ENCODE assay signal across 27 cellular contexts in genomic region chr2:63975437-63976124, GRCh38. TPM values are rescaled to one million over a fixed set of nuclear protein-coding genes. Genes with fewer than 3 reads are reported as not detected.
DNase-seq lines count a peak whose midpoint lies in the region; ATAC-seq and TF ChIP-seq lines count a peak whose summit lies in the region.
"Had no signal": no experiment of that assay in that cellular context is flagged by ENCODE, and none has a peak within 500 bp of the region (broad histone marks: within the 10 kb centered on the region; RNA-seq: fewer than 3 reads in every experiment).

No MANE protein-coding gene starts in this region.

- no peaks in the 10 kb centered on the region for H3K9me3 Mint-ChIP-seq in activated T-cell treated with anti-CD3 and anti-CD28 coated beads, Interleukin-2, amount 50 U/mL, for 24 hours
- no peaks in the 10 kb centered on the region for H3K9me3 Mint-ChIP-seq in neural progenitor cell
- H3K9me3 Mint-ChIP-seq: IgD-negative memory B cell, WTC11 had no signal

- no peaks in the 10 kb centered on the region for H3K27me3 Mint-ChIP-seq in activated T-cell treated with anti-CD3 and anti-CD28 coated beads, Interleukin-2, amount 50 U/mL, for 24 hours
- no peaks in the 10 kb centered on the region for H3K27me3 Mint-ChIP-seq in neural progenitor cell (ENCODE audit: insufficient read depth, low read depth)
- H3K27me3 Mint-ChIP-seq: IgD-negative memory B cell had no signal

- no peak for DNase-seq in activated T-cell treated with anti-CD3 and anti-CD28 coated beads, Interleukin-2, amount 50 U/mL, for 24 hours
- DNase-seq in activated T-cell treated with anti-CD3 and anti-CD28 coated beads for 4 hours, result no peak
- DNase-seq in epithelial cell of prostate (ENCODE audit: low read depth, low spot score), result peak; percentile 14
- peak; percentile 3 to 27 for DNase-seq in stimulated activated CD4-positive, alpha-beta T cell treated with anti-CD3 and anti-CD28 coated beads, Interleukin-4, amount 100 ng/mL, for 48 hours (ENCODE audit: low read depth in 2 of 2)
- no peak for DNase-seq in AG08395 (ENCODE audit: low spot score)
- no peak for DNase-seq in neural progenitor cell (ENCODE audit: low spot score)
- DNase-seq: central memory CD4-positive, alpha-beta T cell; DMS53; endodermal cell; GF-D8; left lung; MG63; NCI-H1105 treated with DMSO at 0.1 percent for 48 hours; NCI-H1930; NCI-H69; SHP77; T1000 had no signal

- peak overlapping the region; percentile 65 for H3K27ac Mint-ChIP-seq in activated T-cell treated with anti-CD3 and anti-CD28 coated beads, Interleukin-2, amount 50 U/mL, for 24 hours
- no peak overlapping the region for H3K27ac Mint-ChIP-seq in neural progenitor cell
- H3K27ac Mint-ChIP-seq: activated naive CD4-positive, alpha-beta T cell treated with anti-CD3 and anti-CD28 coated beads, Interleukin-2, amount 50 U/mL, for 72 hours; endodermal cell; IgD-negative memory B cell; WTC11 had no signal

- no peaks in the 10 kb centered on the region for H3K9me3 ChIP-seq in neural progenitor cell (ENCODE audit: low read depth)
- H3K9me3 ChIP-seq: BLaER1, left lung, MG63, neutrophil, prostate gland had no signal

- H3K79me2 ChIP-seq in KMS-11 (ENCODE audit: insufficient read depth, low read depth) (no peaks in the 10 kb centered on the region), neural progenitor cell (ENCODE audit: low read depth) (no peaks in the 10 kb centered on the region)

- H3K36me3 ChIP-seq in KMS-11 (ENCODE audit: insufficient read depth) (no peaks in the 10 kb centered on the region; the same call in 1 of the 2 replicates), neural progenitor cell (peaks cover 5% of the 10 kb centered on the region)

- H3K4me2 ChIP-seq in KMS-11 (peak overlapping the region; percentile 6; the same call in 1 of the 2 replicates), neural progenitor cell (no peak overlapping the region)
- H3K4me2 ChIP-seq: BLaER1 had no signal

- no peak overlapping the region for H3K4me3 Mint-ChIP-seq in activated T-cell treated with anti-CD3 and anti-CD28 coated beads, Interleukin-2, amount 50 U/mL, for 24 hours
- H3K4me3 Mint-ChIP-seq in neural progenitor cell, result no peak overlapping the region
- H3K4me3 Mint-ChIP-seq: endodermal cell, IgD-negative memory B cell, WTC11 had no signal

- H3K27ac ChIP-seq in KMS-11 (no peak overlapping the region), epithelial cell of prostate (peak overlapping the region; percentile 9), neural progenitor cell (no peak overlapping the region)
- H3K27ac ChIP-seq: BLaER1, left lung, neutrophil, prostate gland had no signal

- H3K27me3 ChIP-seq in KMS-11 (ENCODE audit: insufficient read depth, low read depth) (no peaks in the 10 kb centered on the region), neural progenitor cell (no peaks in the 10 kb centered on the region)
- H3K27me3 ChIP-seq: BLaER1, left lung, MG63, neutrophil had no signal

- H4K20me1 ChIP-seq in KMS-11 (ENCODE audit: insufficient read depth) (no peaks in the 10 kb centered on the region), neural progenitor cell (ENCODE audit: low read depth) (no peaks in the 10 kb centered on the region)
- H4K20me1 ChIP-seq: BLaER1 had no signal

- peaks cover 48% of the 10 kb centered on the region for H3K4me1 ChIP-seq in KMS-11 (ENCODE audit: low read depth, poor library complexity, severe bottlenecking)
- no peaks in the 10 kb centered on the region for H3K4me1 ChIP-seq in neural progenitor cell
- H3K4me1 ChIP-seq: BLaER1, left lung, prostate gland had no signal

- peaks cover 56% of the 10 kb centered on the region for H3K36me3 Mint-ChIP-seq in activated T-cell treated with anti-CD3 and anti-CD28 coated beads, Interleukin-2, amount 50 U/mL, for 24 hours (ENCODE audit: low read depth)
- H3K36me3 Mint-ChIP-seq in neural progenitor cell, result peaks cover 30% of the 10 kb centered on the region

- H3F3A ChIP-seq in neural progenitor cell (ENCODE audit: low read depth), result no peaks in the 10 kb centered on the region

- H2AFZ ChIP-seq in KMS-11 (ENCODE audit: low read depth), result no peak overlapping the region
- H2AFZ ChIP-seq in neural progenitor cell (replicated peaks), result no peak overlapping the region

- TF ChIP-seq CTCF in KMS-11 (conservative IDR thresholded peaks at IDR 0.05; ENCODE audit: low read depth, low read length), result no peak
- no peak for TF ChIP-seq CTCF in neural progenitor cell (IDR thresholded peaks at IDR 0.05)

- no peak for TF ChIP-seq POLR2A in GM18505 (IDR thresholded peaks at IDR 0.05; ENCODE audit: borderline replicate concordance, extremely low read depth, insufficient read depth, insufficient read length)

- peaks cover 28% of the 10 kb centered on the region for H3K4me1 Mint-ChIP-seq in activated T-cell treated with anti-CD3 and anti-CD28 coated beads, Interleukin-2, amount 50 U/mL, for 24 hours (ENCODE audit: low read depth)
- H3K4me1 Mint-ChIP-seq in neural progenitor cell, result no peaks in the 10 kb centered on the region
- H3K4me1 Mint-ChIP-seq: WTC11 had no signal

- H3K4me3 ChIP-seq in KMS-11 (IDR thresholded peaks at IDR 0.05; ENCODE audit: insufficient read depth, low read depth, low read length), result no peak overlapping the region
- H3K4me3 ChIP-seq in neural progenitor cell, result no peak overlapping the region
- H3K4me3 ChIP-seq: BLaER1, left lung, MG63, prostate gland had no signal

- no peak for ATAC-seq in GM18505 (IDR thresholded peaks at IDR 0.05; ENCODE audit: unreplicated experiment)
- ATAC-seq: HCT116, left lung, sciatic nerve, WTC11 had no signal

- H3K9ac ChIP-seq in KMS-11 (no peak overlapping the region), neural progenitor cell (no peak overlapping the region)
- H3K9ac ChIP-seq: BLaER1 had no signal

RNA-seq across cellular contexts. Expression of gene VPS54, which starts 43.6 kb away (rescaled TPM):
- 33.0 and 44.3 TPM in 2 replicates for total RNA-seq in neural progenitor cell (ENCODE audit: low replicate concordance)

Comparison
In these comparisons a context has a peak if more than half of its experiments do, and no peak if none do; other contexts are left out.
1. DNase-seq: peak in epithelial cell of prostate (single experiment) and stimulated activated CD4-positive, alpha-beta T cell treated with anti-CD3 and anti-CD28 coated beads, Interleukin-4, amount 100 ng/mL, for 48 hours (2 of 2); none in activated T-cell treated with anti-CD3 and anti-CD28 coated beads, Interleukin-2, amount 50 U/mL, for 24 hours (single experiment), activated T-cell treated with anti-CD3 and anti-CD28 coated beads for 4 hours (single experiment), AG08395 (single experiment) and neural progenitor cell (single experiment).